Comparison of ENCODE assay signal across 7 cellular contexts in the genomic region with DNA sequence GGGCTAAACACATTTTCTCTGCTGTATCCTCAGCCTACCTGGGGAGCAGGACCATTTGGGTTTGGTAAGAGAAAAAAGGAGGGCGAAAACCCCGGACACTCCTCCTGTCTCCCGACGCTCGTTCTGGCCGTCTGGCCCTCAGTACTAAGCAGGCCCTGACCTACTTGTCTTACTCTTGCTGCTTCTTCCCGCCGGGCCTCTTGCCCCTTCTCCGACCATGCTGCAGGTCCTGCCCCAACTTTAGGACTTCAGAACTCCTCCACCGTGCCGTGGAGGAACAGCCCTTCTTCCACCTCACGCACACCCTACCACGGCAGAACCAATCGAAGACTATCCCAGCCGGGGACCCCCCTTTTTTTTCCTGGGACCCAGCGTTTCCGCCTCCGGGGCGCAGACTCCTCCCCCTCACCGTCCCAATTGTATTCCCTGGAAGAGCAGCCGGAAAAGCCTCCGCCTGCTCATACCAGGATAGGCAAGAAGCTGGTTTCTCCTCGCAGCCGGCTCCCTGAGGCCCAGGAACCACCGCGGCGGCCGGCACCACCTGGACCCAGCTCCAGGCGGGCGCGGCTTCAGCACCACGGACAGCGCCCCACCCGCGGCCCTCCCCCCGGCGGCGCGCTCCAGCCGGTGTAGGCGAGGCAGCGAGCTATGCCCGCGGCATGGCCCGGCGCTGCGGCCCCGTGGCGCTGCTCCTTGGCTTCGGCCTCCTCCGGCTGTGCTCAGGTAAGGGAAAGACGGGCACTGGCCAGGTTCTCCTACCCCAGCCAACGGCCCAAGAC. TPM values are rescaled to one million over a fixed set of nuclear protein-coding genes. Genes with fewer than 3 reads are reported as not detected.
DNase-seq lines count a peak whose midpoint lies in the region; ATAC-seq and TF ChIP-seq lines count a peak whose summit lies in the region.

A gene with protein sequence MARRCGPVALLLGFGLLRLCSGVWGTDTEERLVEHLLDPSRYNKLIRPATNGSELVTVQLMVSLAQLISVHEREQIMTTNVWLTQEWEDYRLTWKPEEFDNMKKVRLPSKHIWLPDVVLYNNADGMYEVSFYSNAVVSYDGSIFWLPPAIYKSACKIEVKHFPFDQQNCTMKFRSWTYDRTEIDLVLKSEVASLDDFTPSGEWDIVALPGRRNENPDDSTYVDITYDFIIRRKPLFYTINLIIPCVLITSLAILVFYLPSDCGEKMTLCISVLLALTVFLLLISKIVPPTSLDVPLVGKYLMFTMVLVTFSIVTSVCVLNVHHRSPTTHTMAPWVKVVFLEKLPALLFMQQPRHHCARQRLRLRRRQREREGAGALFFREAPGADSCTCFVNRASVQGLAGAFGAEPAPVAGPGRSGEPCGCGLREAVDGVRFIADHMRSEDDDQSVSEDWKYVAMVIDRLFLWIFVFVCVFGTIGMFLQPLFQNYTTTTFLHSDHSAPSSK (plus strand): TSS at position 393 of the 779 bp plus-strand sequence. CDS start 267 bp downstream, at position 660.

- peak; percentile 92 for DNase-seq in GM20000 (ENCODE audit: low spot score)
- peak; percentile 70 for DNase-seq in NCI-H2107 (lab: John Stamatoyannopoulos, UW)
- DNase-seq in central memory CD4-positive, alpha-beta T cell = peak; percentile 66
- DNase-seq in left colon = peak in 1 of 2 donors; percentile 71
- peak; percentile 76 to 78 for DNase-seq in stimulated activated CD4-positive, alpha-beta T cell treated with anti-CD3 and anti-CD28 coated beads, Interleukin-2, amount 100 ng/mL, for 24 hours
- DNase-seq in GF-D8 (lab: John Stamatoyannopoulos, UW) = no peak

- intact Hi-C loops in left colon (cut with DNase I, micrococcal nuclease) = no loop called here

- TF ChIP-seq CTCF in GM20000 (IDR thresholded peaks at IDR 0.05; ENCODE audit: extremely low read depth, missing control alignments) = no peak

- peak; percentile 89 to 93 for ATAC-seq in activated CD4-positive, CD25-positive, alpha-beta regulatory T cell treated with anti-CD3 and anti-CD28 coated beads, Interleukin-2, amount 50 U/mL, for 24 hours
- ATAC-seq in left colon = peak; percentile 99

RNA-seq across cellular contexts. Expression of the gene that starts here (rescaled TPM):
- under 1 TPM; 0.15 to 0.31 TPM for total RNA-seq in left colon

Comparison
In these comparisons a context has a peak if more than half of its experiments do, and no peak if none do; other contexts are left out.
1. Peak in ATAC-seq in left colon; RNA of the gene not detected or under 1 TPM.